In the genomic region with DNA sequence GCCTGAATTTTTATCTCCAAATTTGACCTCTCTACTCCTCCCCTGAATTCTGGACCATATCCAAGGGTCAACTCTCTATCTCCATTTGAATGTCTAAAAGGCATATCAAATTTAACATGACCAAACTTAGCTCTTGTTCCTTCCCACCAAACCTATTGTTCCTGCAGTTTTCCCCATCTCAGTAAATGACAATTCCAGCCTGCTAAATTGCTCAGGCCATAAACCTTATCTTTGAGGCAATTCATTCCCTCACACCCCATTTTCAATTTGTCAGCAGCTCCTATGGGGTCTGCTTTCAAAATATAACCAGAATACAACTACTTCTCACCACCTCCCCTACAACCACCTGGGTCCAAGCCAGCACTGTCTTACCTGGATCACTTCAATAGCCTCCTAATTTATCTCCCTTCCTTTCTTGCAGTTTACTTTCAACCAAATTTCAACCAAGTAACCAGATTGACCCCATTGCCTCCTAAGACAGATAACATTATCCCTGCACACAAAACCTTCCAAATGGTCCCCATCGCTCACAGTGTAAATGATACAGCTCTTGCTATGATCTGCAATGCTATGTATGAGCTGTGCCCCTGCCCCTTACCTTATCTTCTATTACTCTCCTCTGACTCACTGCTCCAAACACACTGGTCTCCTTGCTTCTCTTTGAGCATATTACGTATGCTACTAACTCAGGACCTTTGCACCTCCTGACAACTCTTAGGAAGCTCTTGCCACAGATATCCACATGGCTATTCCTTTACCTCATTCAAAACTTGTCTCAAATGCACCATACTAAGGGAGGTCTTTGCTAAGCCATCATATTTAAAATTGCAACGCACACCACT, we compare ENCODE assay signal across 1 cellular context.
TF ChIP-seq lines count a peak whose summit lies in the region.

No MANE protein-coding gene starts in this region.

TF ChIP-seq in HEK293, 187 proteins besides CTCF, POLR2A, EP300 and RAD21 (continued from another document and continues in another):
- TF ChIP-seq ZNF23 (tag by site-specific recombination; IDR thresholded peaks at IDR 0.05; ENCODE audit: borderline replicate concordance): no peak
- TF ChIP-seq ZNF558 (tag by site-specific recombination; IDR thresholded peaks at IDR 0.05): no peak
- peak; percentile 51; the same call in 1 of the 2 replicates for TF ChIP-seq MYNN (tag by site-specific recombination; IDR thresholded peaks at IDR 0.05; ENCODE audit: borderline replicate concordance)
- TF ChIP-seq ZFP37 (tag by site-specific recombination; IDR thresholded peaks at IDR 0.05): no peak
- TF ChIP-seq, protein P1, sequence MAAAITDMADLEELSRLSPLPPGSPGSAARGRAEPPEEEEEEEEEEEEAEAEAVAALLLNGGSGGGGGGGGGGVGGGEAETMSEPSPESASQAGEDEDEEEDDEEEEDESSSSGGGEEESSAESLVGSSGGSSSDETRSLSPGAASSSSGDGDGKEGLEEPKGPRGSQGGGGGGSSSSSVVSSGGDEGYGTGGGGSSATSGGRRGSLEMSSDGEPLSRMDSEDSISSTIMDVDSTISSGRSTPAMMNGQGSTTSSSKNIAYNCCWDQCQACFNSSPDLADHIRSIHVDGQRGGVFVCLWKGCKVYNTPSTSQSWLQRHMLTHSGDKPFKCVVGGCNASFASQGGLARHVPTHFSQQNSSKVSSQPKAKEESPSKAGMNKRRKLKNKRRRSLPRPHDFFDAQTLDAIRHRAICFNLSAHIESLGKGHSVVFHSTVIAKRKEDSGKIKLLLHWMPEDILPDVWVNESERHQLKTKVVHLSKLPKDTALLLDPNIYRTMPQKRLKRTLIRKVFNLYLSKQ (tag by site-specific recombination; IDR thresholded peaks at IDR 0.05; ENCODE audit: borderline replicate concordance): no peak
- TF ChIP-seq ZNF624 (tag by site-specific recombination; IDR thresholded peaks at IDR 0.05): no peak
- no peak for TF ChIP-seq ZNF473 (tag by site-specific recombination; IDR thresholded peaks at IDR 0.05)
- no peak for TF ChIP-seq GLI4 (tag by site-specific recombination; IDR thresholded peaks at IDR 0.05)
- TF ChIP-seq OSR2 (tag by site-specific recombination; IDR thresholded peaks at IDR 0.05): peak; percentile 76
- no peak for TF ChIP-seq ZNF660 (tag by site-specific recombination; IDR thresholded peaks at IDR 0.05)
- no peak for TF ChIP-seq ZNF561 (tag by site-specific recombination; IDR thresholded peaks at IDR 0.05; ENCODE audit: borderline replicate concordance)
- TF ChIP-seq, protein P2, sequence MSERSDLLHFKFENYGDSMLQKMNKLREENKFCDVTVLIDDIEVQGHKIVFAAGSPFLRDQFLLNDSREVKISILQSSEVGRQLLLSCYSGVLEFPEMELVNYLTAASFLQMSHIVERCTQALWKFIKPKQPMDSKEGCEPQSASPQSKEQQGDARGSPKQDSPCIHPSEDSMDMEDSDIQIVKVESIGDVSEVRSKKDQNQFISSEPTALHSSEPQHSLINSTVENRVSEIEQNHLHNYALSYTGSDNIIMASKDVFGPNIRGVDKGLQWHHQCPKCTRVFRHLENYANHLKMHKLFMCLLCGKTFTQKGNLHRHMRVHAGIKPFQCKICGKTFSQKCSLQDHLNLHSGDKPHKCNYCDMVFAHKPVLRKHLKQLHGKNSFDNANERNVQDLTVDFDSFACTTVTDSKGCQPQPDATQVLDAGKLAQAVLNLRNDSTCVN (tag by site-specific recombination; optimal IDR thresholded peaks at IDR 0.05): no peak
- TF ChIP-seq ZNF211 (tag by site-specific recombination; IDR thresholded peaks at IDR 0.05; ENCODE audit: low read depth): no peak
- no peak for TF ChIP-seq ZNF544 (tag by site-specific recombination; IDR thresholded peaks at IDR 0.05)
- peak; percentile 65 for TF ChIP-seq GLIS1 (tag by site-specific recombination; IDR thresholded peaks at IDR 0.05)
- TF ChIP-seq ZNF169 (tag by site-specific recombination; IDR thresholded peaks at IDR 0.05): no peak
- TF ChIP-seq, protein P3, sequence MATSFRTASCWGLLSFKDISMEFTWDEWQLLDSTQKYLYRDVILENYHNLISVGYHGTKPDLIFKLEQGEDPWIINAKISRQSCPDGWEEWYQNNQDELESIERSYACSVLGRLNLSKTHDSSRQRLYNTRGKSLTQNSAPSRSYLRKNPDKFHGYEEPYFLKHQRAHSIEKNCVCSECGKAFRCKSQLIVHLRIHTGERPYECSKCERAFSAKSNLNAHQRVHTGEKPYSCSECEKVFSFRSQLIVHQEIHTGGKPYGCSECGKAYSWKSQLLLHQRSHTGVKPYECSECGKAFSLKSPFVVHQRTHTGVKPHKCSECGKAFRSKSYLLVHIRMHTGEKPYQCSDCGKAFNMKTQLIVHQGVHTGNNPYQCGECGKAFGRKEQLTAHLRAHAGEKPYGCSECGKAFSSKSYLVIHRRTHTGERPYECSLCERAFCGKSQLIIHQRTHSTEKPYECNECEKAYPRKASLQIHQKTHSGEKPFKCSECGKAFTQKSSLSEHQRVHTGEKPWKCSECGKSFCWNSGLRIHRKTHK (tag by site-specific recombination; IDR thresholded peaks at IDR 0.05): no peak
- TF ChIP-seq SETDB1 (IDR thresholded peaks at IDR 0.05; ENCODE audit: insufficient read length, low read length): no peak
- TF ChIP-seq, protein P4, sequence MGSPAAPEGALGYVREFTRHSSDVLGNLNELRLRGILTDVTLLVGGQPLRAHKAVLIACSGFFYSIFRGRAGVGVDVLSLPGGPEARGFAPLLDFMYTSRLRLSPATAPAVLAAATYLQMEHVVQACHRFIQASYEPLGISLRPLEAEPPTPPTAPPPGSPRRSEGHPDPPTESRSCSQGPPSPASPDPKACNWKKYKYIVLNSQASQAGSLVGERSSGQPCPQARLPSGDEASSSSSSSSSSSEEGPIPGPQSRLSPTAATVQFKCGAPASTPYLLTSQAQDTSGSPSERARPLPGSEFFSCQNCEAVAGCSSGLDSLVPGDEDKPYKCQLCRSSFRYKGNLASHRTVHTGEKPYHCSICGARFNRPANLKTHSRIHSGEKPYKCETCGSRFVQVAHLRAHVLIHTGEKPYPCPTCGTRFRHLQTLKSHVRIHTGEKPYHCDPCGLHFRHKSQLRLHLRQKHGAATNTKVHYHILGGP (tag by site-specific recombination; IDR thresholded peaks at IDR 0.05): no peak
- TF ChIP-seq ZNF292 (tag by site-specific recombination; IDR thresholded peaks at IDR 0.05; ENCODE audit: borderline replicate concordance, low read depth): no peak
- no peak for TF ChIP-seq ZNF501 (tag by site-specific recombination; IDR thresholded peaks at IDR 0.05)
- TF ChIP-seq GLI2 (tag by site-specific recombination; IDR thresholded peaks at IDR 0.05; ENCODE audit: borderline replicate concordance, low read depth): no peak
- TF ChIP-seq, protein P5, sequence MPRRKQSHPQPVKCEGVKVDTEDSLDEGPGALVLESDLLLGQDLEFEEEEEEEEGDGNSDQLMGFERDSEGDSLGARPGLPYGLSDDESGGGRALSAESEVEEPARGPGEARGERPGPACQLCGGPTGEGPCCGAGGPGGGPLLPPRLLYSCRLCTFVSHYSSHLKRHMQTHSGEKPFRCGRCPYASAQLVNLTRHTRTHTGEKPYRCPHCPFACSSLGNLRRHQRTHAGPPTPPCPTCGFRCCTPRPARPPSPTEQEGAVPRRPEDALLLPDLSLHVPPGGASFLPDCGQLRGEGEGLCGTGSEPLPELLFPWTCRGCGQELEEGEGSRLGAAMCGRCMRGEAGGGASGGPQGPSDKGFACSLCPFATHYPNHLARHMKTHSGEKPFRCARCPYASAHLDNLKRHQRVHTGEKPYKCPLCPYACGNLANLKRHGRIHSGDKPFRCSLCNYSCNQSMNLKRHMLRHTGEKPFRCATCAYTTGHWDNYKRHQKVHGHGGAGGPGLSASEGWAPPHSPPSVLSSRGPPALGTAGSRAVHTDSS (tag by site-specific recombination; IDR thresholded peaks at IDR 0.05): no peak
- TF ChIP-seq ZNF776 (tag by site-specific recombination; IDR thresholded peaks at IDR 0.05; ENCODE audit: borderline replicate concordance): no peak
- TF ChIP-seq, protein P6, sequence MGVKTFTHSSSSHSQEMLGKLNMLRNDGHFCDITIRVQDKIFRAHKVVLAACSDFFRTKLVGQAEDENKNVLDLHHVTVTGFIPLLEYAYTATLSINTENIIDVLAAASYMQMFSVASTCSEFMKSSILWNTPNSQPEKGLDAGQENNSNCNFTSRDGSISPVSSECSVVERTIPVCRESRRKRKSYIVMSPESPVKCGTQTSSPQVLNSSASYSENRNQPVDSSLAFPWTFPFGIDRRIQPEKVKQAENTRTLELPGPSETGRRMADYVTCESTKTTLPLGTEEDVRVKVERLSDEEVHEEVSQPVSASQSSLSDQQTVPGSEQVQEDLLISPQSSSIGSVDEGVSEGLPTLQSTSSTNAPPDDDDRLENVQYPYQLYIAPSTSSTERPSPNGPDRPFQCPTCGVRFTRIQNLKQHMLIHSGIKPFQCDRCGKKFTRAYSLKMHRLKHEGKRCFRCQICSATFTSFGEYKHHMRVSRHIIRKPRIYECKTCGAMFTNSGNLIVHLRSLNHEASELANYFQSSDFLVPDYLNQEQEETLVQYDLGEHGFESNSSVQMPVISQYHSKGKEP (tag by site-specific recombination; IDR thresholded peaks at IDR 0.05): 0 out of 2 replicates have a peak, but pooled peaks have one; percentile 25
- TF ChIP-seq ZNF341 (tag by site-specific recombination; IDR thresholded peaks at IDR 0.05; ENCODE audit: low read depth): no peak
- TF ChIP-seq, protein P7, sequence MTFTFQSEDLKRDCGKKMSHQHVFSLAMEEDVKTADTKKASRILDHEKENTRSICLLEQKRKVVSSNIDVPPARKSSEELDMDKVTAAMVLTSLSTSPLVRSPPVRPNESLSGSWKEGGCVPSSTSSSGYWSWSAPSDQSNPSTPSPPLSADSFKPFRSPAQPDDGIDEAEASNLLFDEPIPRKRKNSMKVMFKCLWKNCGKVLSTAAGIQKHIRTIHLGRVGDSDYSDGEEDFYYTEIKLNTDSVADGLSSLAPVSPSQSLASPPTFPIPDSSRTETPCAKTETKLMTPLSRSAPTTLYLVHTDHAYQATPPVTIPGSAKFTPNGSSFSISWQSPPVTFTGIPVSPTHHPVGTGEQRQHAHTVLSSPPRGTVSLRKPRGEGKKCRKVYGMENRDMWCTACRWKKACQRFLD (tag by site-specific recombination; IDR thresholded peaks at IDR 0.05): no peak
- TF ChIP-seq KLF10 (tag by site-specific recombination; IDR thresholded peaks at IDR 0.05): 0 out of 2 replicates have a peak, but pooled peaks have one; percentile 25
- no peak for TF ChIP-seq ZNF529 (tag by site-specific recombination; IDR thresholded peaks at IDR 0.05; ENCODE audit: insufficient replicate concordance)
- TF ChIP-seq, protein P8, sequence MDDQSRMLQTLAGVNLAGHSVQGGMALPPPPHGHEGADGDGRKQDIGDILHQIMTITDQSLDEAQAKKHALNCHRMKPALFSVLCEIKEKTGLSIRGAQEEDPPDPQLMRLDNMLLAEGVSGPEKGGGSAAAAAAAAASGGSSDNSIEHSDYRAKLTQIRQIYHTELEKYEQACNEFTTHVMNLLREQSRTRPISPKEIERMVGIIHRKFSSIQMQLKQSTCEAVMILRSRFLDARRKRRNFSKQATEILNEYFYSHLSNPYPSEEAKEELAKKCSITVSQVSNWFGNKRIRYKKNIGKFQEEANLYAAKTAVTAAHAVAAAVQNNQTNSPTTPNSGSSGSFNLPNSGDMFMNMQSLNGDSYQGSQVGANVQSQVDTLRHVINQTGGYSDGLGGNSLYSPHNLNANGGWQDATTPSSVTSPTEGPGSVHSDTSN (CRISPR knock-in tag; IDR thresholded peaks at IDR 0.05): no peak
- TF ChIP-seq MZF1 (tag by site-specific recombination; IDR thresholded peaks at IDR 0.05; ENCODE audit: borderline replicate concordance): no peak
- TF ChIP-seq, protein P9, sequence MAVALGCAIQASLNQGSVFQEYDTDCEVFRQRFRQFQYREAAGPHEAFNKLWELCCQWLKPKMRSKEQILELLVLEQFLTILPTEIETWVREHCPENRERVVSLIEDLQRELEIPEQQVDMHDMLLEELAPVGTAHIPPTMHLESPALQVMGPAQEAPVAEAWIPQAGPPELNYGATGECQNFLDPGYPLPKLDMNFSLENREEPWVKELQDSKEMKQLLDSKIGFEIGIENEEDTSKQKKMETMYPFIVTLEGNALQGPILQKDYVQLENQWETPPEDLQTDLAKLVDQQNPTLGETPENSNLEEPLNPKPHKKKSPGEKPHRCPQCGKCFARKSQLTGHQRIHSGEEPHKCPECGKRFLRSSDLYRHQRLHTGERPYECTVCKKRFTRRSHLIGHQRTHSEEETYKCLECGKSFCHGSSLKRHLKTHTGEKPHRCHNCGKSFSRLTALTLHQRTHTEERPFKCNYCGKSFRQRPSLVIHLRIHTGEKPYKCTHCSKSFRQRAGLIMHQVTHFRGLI (tag by site-specific recombination; IDR thresholded peaks at IDR 0.05): no peak
- no peak for TF ChIP-seq ZNF24 (tag by site-specific recombination; IDR thresholded peaks at IDR 0.05)
- no peak for TF ChIP-seq ZFP69B (tag by site-specific recombination; IDR thresholded peaks at IDR 0.05)
- peak; percentile 93 for TF ChIP-seq ZNF623 (tag by site-specific recombination; IDR thresholded peaks at IDR 0.05)
- no peak for TF ChIP-seq ZNF677 (tag by site-specific recombination; IDR thresholded peaks at IDR 0.05)
- TF ChIP-seq KLF7 (tag by site-specific recombination; IDR thresholded peaks at IDR 0.05; ENCODE audit: borderline replicate concordance): peak; percentile 66; the same call in 1 of the 2 replicates
- no peak for TF ChIP-seq ZNF785 (tag by site-specific recombination; IDR thresholded peaks at IDR 0.05)
- TF ChIP-seq SCRT2 (tag by site-specific recombination; IDR thresholded peaks at IDR 0.05): no peak
- TF ChIP-seq, protein P10, sequence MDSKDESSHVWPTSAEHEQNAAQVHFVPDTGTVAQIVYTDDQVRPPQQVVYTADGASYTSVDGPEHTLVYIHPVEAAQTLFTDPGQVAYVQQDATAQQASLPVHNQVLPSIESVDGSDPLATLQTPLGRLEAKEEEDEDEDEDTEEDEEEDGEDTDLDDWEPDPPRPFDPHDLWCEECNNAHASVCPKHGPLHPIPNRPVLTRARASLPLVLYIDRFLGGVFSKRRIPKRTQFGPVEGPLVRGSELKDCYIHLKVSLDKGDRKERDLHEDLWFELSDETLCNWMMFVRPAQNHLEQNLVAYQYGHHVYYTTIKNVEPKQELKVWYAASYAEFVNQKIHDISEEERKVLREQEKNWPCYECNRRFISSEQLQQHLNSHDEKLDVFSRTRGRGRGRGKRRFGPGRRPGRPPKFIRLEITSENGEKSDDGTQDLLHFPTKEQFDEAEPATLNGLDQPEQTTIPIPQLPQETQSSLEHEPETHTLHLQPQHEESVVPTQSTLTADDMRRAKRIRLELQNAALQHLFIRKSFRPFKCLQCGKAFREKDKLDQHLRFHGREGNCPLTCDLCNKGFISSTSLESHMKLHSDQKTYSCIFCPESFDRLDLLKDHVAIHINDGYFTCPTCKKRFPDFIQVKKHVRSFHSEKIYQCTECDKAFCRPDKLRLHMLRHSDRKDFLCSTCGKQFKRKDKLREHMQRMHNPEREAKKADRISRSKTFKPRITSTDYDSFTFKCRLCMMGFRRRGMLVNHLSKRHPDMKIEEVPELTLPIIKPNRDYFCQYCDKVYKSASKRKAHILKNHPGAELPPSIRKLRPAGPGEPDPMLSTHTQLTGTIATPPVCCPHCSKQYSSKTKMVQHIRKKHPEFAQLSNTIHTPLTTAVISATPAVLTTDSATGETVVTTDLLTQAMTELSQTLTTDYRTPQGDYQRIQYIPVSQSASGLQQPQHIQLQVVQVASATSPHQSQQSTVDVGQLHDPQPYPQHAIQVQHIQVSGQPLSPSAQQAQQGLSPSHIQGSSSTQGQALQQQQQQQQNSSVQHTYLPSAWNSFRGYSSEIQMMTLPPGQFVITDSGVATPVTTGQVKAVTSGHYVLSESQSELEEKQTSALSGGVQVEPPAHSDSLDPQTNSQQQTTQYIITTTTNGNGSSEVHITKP (tag by site-specific recombination; IDR thresholded peaks at IDR 0.05): peak; percentile 41; the same call in 1 of the 2 replicates
- TF ChIP-seq ZNF664 (tag by site-specific recombination; IDR thresholded peaks at IDR 0.05): peak; percentile 60
- TF ChIP-seq TCF7L2 (IDR thresholded peaks at IDR 0.05; ENCODE audit: borderline replicate concordance, low read depth, low read length): no peak
